Comparison of ENCODE assay signal across 19 cellular contexts in genomic region chr2:10399358-10399757, GRCh38. TPM values are rescaled to one million over a fixed set of nuclear protein-coding genes. Genes with fewer than 3 reads are reported as not detected.
DNase-seq lines count a peak whose midpoint lies in the region; ATAC-seq and TF ChIP-seq lines count a peak whose summit lies in the region.
"Had no signal": no experiment of that assay in that cellular context is flagged by ENCODE, and none has a peak within 500 bp of the region (broad histone marks: within the 10 kb centered on the region; RNA-seq: fewer than 3 reads in every experiment).

No MANE protein-coding gene starts in this region.

- no peak for TF ChIP-seq POLR2A in spleen (IDR thresholded peaks at IDR 0.05)

- no peak for ATAC-seq in CD4-positive, alpha-beta T cell (ENCODE audit: poor library complexity)
- no peak for ATAC-seq in activated naive CD8-positive, alpha-beta T cell treated with anti-CD3 and anti-CD28 coated beads, Interleukin-2, amount 10 ng/mL, durations not matched to agents 7 days and 5 days (ENCODE audit: low read depth)
- ATAC-seq: A549, psoas muscle had no signal

- no peak overlapping the region for H3K4me3 ChIP-seq in spleen
- H3K4me3 ChIP-seq: A549, heart left ventricle, psoas muscle, tibial nerve had no signal

- H3K27ac ChIP-seq in CD4-positive, alpha-beta T cell (ENCODE audit: low read depth, low read length) = peak overlapping the region; percentile 13
- H3K27ac ChIP-seq in spleen = peak overlapping the region in 5 of 8 donors; percentile 8 to 76 (median 70)
- H3K27ac ChIP-seq: KMS-11, psoas muscle had no signal

- H3K36me3 ChIP-seq in spleen = peaks cover 0 to 45% (median 0%) of the 10 kb centered on the region in 6 donors
- H3K36me3 ChIP-seq: heart left ventricle had no signal

- 72 to 91% (median 86%) methylated on average over 10 to 16 of the region's 16 CpGs for WGBS in spleen, 5 donors

- H3K9me3 Mint-ChIP-seq in activated CD4-positive, alpha-beta T cell treated with anti-CD3 and anti-CD28 coated beads, Interleukin-2, amount 10 ng/mL, durations not matched to agents 7 days and 5 days = peaks cover 2% of the 10 kb centered on the region
- no peaks in the 10 kb centered on the region for H3K9me3 Mint-ChIP-seq in CD4-positive, alpha-beta T cell
- H3K9me3 Mint-ChIP-seq in activated naive CD8-positive, alpha-beta T cell treated with anti-CD3 and anti-CD28 coated beads, Interleukin-2, amount 10 ng/mL, durations not matched to agents 7 days and 5 days = peaks cover 2% of the 10 kb centered on the region

- H3K9me3 ChIP-seq in CD4-positive, alpha-beta T cell (ENCODE audit: control insufficient read depth, low read length) = no peaks in the 10 kb centered on the region
- no peaks in the 10 kb centered on the region for H3K9me3 ChIP-seq in spleen
- H3K9me3 ChIP-seq: A549, heart left ventricle, psoas muscle, tibial nerve had no signal

- no peak for DNase-seq in activated CD4-positive, alpha-beta T cell treated with anti-CD3 and anti-CD28 coated beads, Interleukin-2, amount 10 ng/mL, durations not matched to agents 7 days and 5 days
- DNase-seq in activated CD4-positive, alpha-beta T cell treated with anti-CD3 and anti-CD28 coated beads for 4 hours = no peak
- no peak for DNase-seq in CD4-positive, alpha-beta T cell
- no peak for DNase-seq in activated naive CD8-positive, alpha-beta T cell treated with anti-CD3 and anti-CD28 coated beads, Interleukin-2, amount 10 ng/mL, durations not matched to agents 7 days and 5 days
- no peak for DNase-seq in spleen
- DNase-seq in iPS-NIHi11 (ENCODE audit: low spot score) = no peak
- DNase-seq in activated CD4-positive, CD25-positive, alpha-beta regulatory T cell (lab: John Stamatoyannopoulos, UW) = no peak
- DNase-seq in cerebellar cortex (ENCODE audit: low spot score) = no peak
- DNase-seq: activated CD4-positive, CD25-positive, alpha-beta regulatory T cell treated with anti-CD3 and anti-CD28 coated beads, Interleukin-2, amount 50 U/mL, for 72 hours; activated naive CD4-positive, alpha-beta T cell treated with Interleukin-2 at 50 U/mL for 16 hours; central memory CD4-positive, alpha-beta T cell; heart left ventricle; NCI-H526; psoas muscle; stimulated activated CD4-positive, alpha-beta T cell treated with anti-CD3 and anti-CD28 coated beads, Interleukin-2, amount 100 ng/mL, for 24 hours; stimulated activated naive CD4-positive, alpha-beta T cell treated with Interleukin-2 at 50 U/mL for 16 hours had no signal

- intact Hi-C loops in CD4-positive, alpha-beta T cell (cut with DNase I, micrococcal nuclease) = no loop called here
- intact Hi-C loops in spleen (cut with DNase I; ENCODE audit: low total_unique reads) = no loop called here

- peak overlapping the region; percentile 30 for H3K4me3 Mint-ChIP-seq in activated CD4-positive, alpha-beta T cell treated with anti-CD3 and anti-CD28 coated beads, Interleukin-2, amount 10 ng/mL, durations not matched to agents 7 days and 5 days
- no peak overlapping the region for H3K4me3 Mint-ChIP-seq in CD4-positive, alpha-beta T cell
- H3K4me3 Mint-ChIP-seq in activated naive CD8-positive, alpha-beta T cell treated with anti-CD3 and anti-CD28 coated beads, Interleukin-2, amount 10 ng/mL, durations not matched to agents 7 days and 5 days = peak overlapping the region; percentile 50

- H3K27ac Mint-ChIP-seq in activated CD4-positive, alpha-beta T cell treated with anti-CD3 and anti-CD28 coated beads, Interleukin-2, amount 10 ng/mL, durations not matched to agents 7 days and 5 days = peak overlapping the region; percentile 54
- H3K27ac Mint-ChIP-seq in CD4-positive, alpha-beta T cell = peak overlapping the region; percentile 86
- H3K27ac Mint-ChIP-seq in activated naive CD8-positive, alpha-beta T cell treated with anti-CD3 and anti-CD28 coated beads, Interleukin-2, amount 10 ng/mL, durations not matched to agents 7 days and 5 days = peak overlapping the region; percentile 80

- H3K4me1 Mint-ChIP-seq in activated CD4-positive, alpha-beta T cell treated with anti-CD3 and anti-CD28 coated beads, Interleukin-2, amount 10 ng/mL, durations not matched to agents 7 days and 5 days = peaks cover 33% of the 10 kb centered on the region
- H3K4me1 Mint-ChIP-seq in CD4-positive, alpha-beta T cell (ENCODE audit: low read depth) = peaks cover 58% of the 10 kb centered on the region
- H3K4me1 Mint-ChIP-seq in activated naive CD8-positive, alpha-beta T cell treated with anti-CD3 and anti-CD28 coated beads, Interleukin-2, amount 10 ng/mL, durations not matched to agents 7 days and 5 days = peaks cover 24% of the 10 kb centered on the region

- H3K4me1 ChIP-seq in spleen = peaks cover 22 to 86% (median 50%) of the 10 kb centered on the region in 6 donors

- H3K36me3 Mint-ChIP-seq in activated CD4-positive, alpha-beta T cell treated with anti-CD3 and anti-CD28 coated beads, Interleukin-2, amount 10 ng/mL, durations not matched to agents 7 days and 5 days (ENCODE audit: low read depth) = peaks cover 29% of the 10 kb centered on the region
- peaks cover 57% of the 10 kb centered on the region for H3K36me3 Mint-ChIP-seq in CD4-positive, alpha-beta T cell (ENCODE audit: low read depth)
- peaks cover 15% of the 10 kb centered on the region for H3K36me3 Mint-ChIP-seq in activated naive CD8-positive, alpha-beta T cell treated with anti-CD3 and anti-CD28 coated beads, Interleukin-2, amount 10 ng/mL, durations not matched to agents 7 days and 5 days

- no peaks in the 10 kb centered on the region for H3K27me3 Mint-ChIP-seq in activated CD4-positive, alpha-beta T cell treated with anti-CD3 and anti-CD28 coated beads, Interleukin-2, amount 10 ng/mL, durations not matched to agents 7 days and 5 days
- H3K27me3 Mint-ChIP-seq in CD4-positive, alpha-beta T cell = no peaks in the 10 kb centered on the region
- peaks cover 2% of the 10 kb centered on the region for H3K27me3 Mint-ChIP-seq in activated naive CD8-positive, alpha-beta T cell treated with anti-CD3 and anti-CD28 coated beads, Interleukin-2, amount 10 ng/mL, durations not matched to agents 7 days and 5 days

- POLR2A ChIA-PET in activated CD4-positive, alpha-beta T cell treated with anti-CD3 and anti-CD28 coated beads, Interleukin-2, amount 10 ng/mL, durations not matched to agents 7 days and 5 days (lab: Charles Lee) = interaction anchor here (0.6 kb wide), 1 partner anchor 98 kb away, joined by 3 read pairs; no protein-coding TSS in a partner anchor
- POLR2A ChIA-PET in CD4-positive, alpha-beta T cell (lab: Charles Lee) = no interaction called here
- POLR2A ChIA-PET in activated naive CD8-positive, alpha-beta T cell treated with anti-CD3 and anti-CD28 coated beads, Interleukin-2, amount 10 ng/mL, durations not matched to agents 7 days and 5 days (lab: Charles Lee) = no interaction called here

- H3K27me3 ChIP-seq in CD4-positive, alpha-beta T cell (ENCODE audit: control insufficient read depth, insufficient read depth, low read length) = no peaks in the 10 kb centered on the region
- no peaks in the 10 kb centered on the region for H3K27me3 ChIP-seq in spleen (replicated peaks in 1 of 7)
- H3K27me3 ChIP-seq: heart left ventricle, tibial nerve had no signal

- no peak for TF ChIP-seq CTCF in CD4-positive, alpha-beta T cell (IDR thresholded peaks at IDR 0.05)
- no peak for TF ChIP-seq CTCF in spleen (IDR thresholded peaks at IDR 0.05 in 8 of 11, conservative IDR thresholded peaks at IDR 0.05 in 3 of 11)

- CTCF ChIA-PET in activated CD4-positive, alpha-beta T cell treated with anti-CD3 and anti-CD28 coated beads, Interleukin-2, amount 10 ng/mL, durations not matched to agents 7 days and 5 days (lab: Charles Lee) = interaction anchor here (1.7 kb wide), 1 partner anchor 9 kb away, joined by 7 read pairs; no protein-coding TSS in a partner anchor
- CTCF ChIA-PET in CD4-positive, alpha-beta T cell (lab: Charles Lee) = no interaction called here

RNA-seq across cellular contexts. Expression of gene ODC1, which starts 48.8 kb away (rescaled TPM):
- 10 to 100 TPM; 47.1 to 50.3 TPM for total RNA-seq in activated CD4-positive, alpha-beta T cell treated with anti-CD3 and anti-CD28 coated beads, Interleukin-2, amount 10 ng/mL, durations not matched to agents 7 days and 5 days
- total RNA-seq in CD4-positive, alpha-beta T cell = 100 to 1,000 TPM; 162 to 164 TPM
- 10 to 100 TPM; 42.0 to 43.8 TPM for total RNA-seq in activated naive CD8-positive, alpha-beta T cell treated with anti-CD3 and anti-CD28 coated beads, Interleukin-2, amount 10 ng/mL, durations not matched to agents 7 days and 5 days
- 10 to 100 TPM; 28.9 to 84.3 (median 62.8) TPM for total RNA-seq in spleen
- polyA plus RNA-seq in spleen = 10 to 100 TPM; 38.0 to 78.1 (median 65.3) TPM
